In the genomic region with DNA sequence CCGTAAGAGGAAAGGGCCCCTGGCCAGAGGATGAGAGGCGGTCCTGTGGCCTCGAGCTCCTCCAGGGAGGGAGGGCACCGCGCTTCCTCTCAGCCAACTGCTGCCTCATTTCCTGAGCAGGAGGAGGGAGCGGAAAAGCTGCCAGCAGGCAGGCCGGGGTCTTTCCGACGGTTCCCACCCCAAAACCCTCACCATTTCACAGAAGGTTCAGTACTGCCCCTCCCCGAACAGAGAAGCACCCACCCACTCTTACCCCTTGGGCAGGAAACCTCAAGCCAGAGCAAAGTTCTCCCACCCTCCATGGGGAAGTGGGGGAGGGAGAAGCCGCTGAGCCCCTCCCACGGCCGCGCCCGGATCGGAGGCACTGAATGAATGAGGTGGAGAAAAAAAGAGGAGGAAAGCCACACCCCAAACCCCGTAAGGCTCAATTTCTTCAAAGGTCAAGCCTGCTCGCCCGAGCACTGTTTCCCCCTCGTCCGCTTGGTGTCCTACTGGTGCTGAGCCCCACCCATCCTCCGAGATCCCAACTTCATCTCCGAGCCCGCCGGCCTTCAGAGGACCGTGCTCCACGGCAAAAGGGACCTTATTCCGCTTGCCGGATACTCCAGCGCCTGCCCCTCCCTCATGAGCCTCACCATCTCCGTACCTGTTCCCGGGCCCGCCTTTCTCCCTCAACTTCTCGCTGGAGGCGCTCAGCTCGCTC, we compare ENCODE assay signal across 8 cellular contexts. TPM values are rescaled to one million over a fixed set of nuclear protein-coding genes. Genes with fewer than 3 reads are reported as not detected.
DNase-seq lines count a peak whose midpoint lies in the region; ATAC-seq and TF ChIP-seq lines count a peak whose summit lies in the region.

No MANE protein-coding gene starts in this region.

- no peak overlapping the region for H2BK15ac ChIP-seq in neuronal stem cell (ENCODE audit: low read length)

- H2BK5ac ChIP-seq in neuronal stem cell (ENCODE audit: low read length) = peak overlapping the region; percentile 54

- peaks cover 2 to 18% of the 10 kb centered on the region in 2 donors for H3K36me3 ChIP-seq in neuronal stem cell (replicated peaks in 1 of 2; ENCODE audit: control insufficient read depth in 2 of 2, insufficient read depth in 2 of 2, low read length in 2 of 2)

- POLR2A ChIA-PET in RWPE1 (lab: Yijun Ruan, JAX; ENCODE audit: low non-redundant PET) = interaction anchor here (1.1 kb wide), 1 partner anchor 12 kb away, joined by 4 read pairs; no protein-coding TSS in a partner anchor

- peaks cover 24 to 37% of the 10 kb centered on the region in 2 donors for H3K4me1 ChIP-seq in neuronal stem cell (ENCODE audit: control insufficient read depth in 2 of 2, insufficient read depth in 1 of 2, low read depth in 1 of 2, low read length in 2 of 2)

- H3K79me1 ChIP-seq in neuronal stem cell (ENCODE audit: low read depth, low read length) = peaks cover 5% of the 10 kb centered on the region

- peak overlapping the region; percentile 97 for H3K27ac ChIP-seq in RWPE1
- H3K27ac ChIP-seq in neuronal stem cell (replicated peaks; ENCODE audit: low read length) = peak overlapping the region; percentile 74

- no peak overlapping the region for H4K91ac ChIP-seq in neuronal stem cell (ENCODE audit: low read depth, low read length, poor library complexity)

- no peak overlapping the region for H2BK120ac ChIP-seq in neuronal stem cell (ENCODE audit: low read depth, low read length)

- TF ChIP-seq CTCF in RWPE1 (conservative IDR thresholded peaks at IDR 0.05; ENCODE audit: low read depth) (no peak), foreskin fibroblast (IDR thresholded peaks at IDR 0.05; ENCODE audit: low read depth, low read length) (no peak)

- H2BK12ac ChIP-seq in neuronal stem cell (ENCODE audit: low read length) = no peak overlapping the region

- peak overlapping the region; percentile 79 for H3K4me2 ChIP-seq in neuronal stem cell (ENCODE audit: insufficient read depth, low read length, poor library complexity, severe bottlenecking)

- CTCF ChIA-PET in RWPE1 (lab: Yijun Ruan, JAX) = no interaction called here

- H2AK5ac ChIP-seq in neuronal stem cell (ENCODE audit: low read depth, low read length) = peak overlapping the region; percentile 20

- DNase-seq in CD1c-positive myeloid dendritic cell (ENCODE audit: extremely low spot score) (peak; percentile 96), RWPE1 (ENCODE audit: low spot score) (peak; percentile 72), foreskin fibroblast (peak; percentile 80 to 90), neuronal stem cell (ENCODE audit: low spot score) (no peak), superior temporal gyrus (ENCODE audit: extremely low spot score) (peak; percentile 22)
- DNase-seq in activated effector memory CD4-positive, alpha-beta T cell treated with anti-CD3 and anti-CD28 coated beads, Interleukin-2, amount 50 U/mL, for 16 hours = peak; percentile 91

- ATAC-seq in GM19351 (IDR thresholded peaks at IDR 0.05; ENCODE audit: unreplicated experiment) = peak; percentile 27
- ATAC-seq in HG03571 (IDR thresholded peaks at IDR 0.05; ENCODE audit: unreplicated experiment) = peak; percentile 33

- no CpG with 5 or more reads among the region's 36 CpGs for WGBS in neuronal stem cell (ENCODE audit: extremely low coverage in 2 of 2, insufficient read length in 2 of 2, insufficient replicate concordance in 1 of 2), 2 donors

- H3K4me3 ChIP-seq in foreskin fibroblast (ENCODE audit: low read depth in 1 of 2, low read length in 2 of 2) (peak overlapping the region; percentile 96 to 97), neuronal stem cell (ENCODE audit: low read length in 2 of 2) (peak overlapping the region; percentile 90 to 97)

- no peaks in the 10 kb centered on the region for H3K9me3 ChIP-seq in neuronal stem cell (replicated peaks in 1 of 2; ENCODE audit: control insufficient read depth in 2 of 2, insufficient read depth in 1 of 2, low read depth in 1 of 2, low read length in 2 of 2)

- H3K14ac ChIP-seq in neuronal stem cell (ENCODE audit: low read length) = peak overlapping the region; percentile 97

- H3K4ac ChIP-seq in neuronal stem cell (ENCODE audit: low read length) = no peak overlapping the region

- peak overlapping the region; percentile 90 for H3K18ac ChIP-seq in neuronal stem cell (ENCODE audit: low read length)

- peak overlapping the region; percentile 93 for H3K23ac ChIP-seq in neuronal stem cell (ENCODE audit: low read depth, low read length, poor library complexity)

- H3K27me3 ChIP-seq in neuronal stem cell (ENCODE audit: control insufficient read depth in 3 of 3, insufficient read depth in 3 of 3, low read depth in 1 of 3, low read length in 3 of 3) = no peaks in the 10 kb centered on the region

- peak overlapping the region; percentile 90 for H3K9ac ChIP-seq in neuronal stem cell (ENCODE audit: low read depth, low read length, poor library complexity)

- H2AFZ ChIP-seq in neuronal stem cell (ENCODE audit: low read length) = peak overlapping the region; percentile 73

- no peak overlapping the region for H4K8ac ChIP-seq in neuronal stem cell (ENCODE audit: low read depth, low read length)

RNA-seq across cellular contexts. Expression of a gene that starts 9.4 kb away (rescaled TPM):
- polyA plus RNA-seq in neuronal stem cell (2013, experiment 1 of 2) = 202 TPM
- polyA plus RNA-seq in neuronal stem cell (2013, experiment 2 of 2) = 205 TPM

RNA-seq across cellular contexts. Expression of a gene that starts 23.6 kb away (rescaled TPM):
- not detected for polyA plus RNA-seq in neuronal stem cell (2013, experiment 1 of 2)
- polyA plus RNA-seq in neuronal stem cell (2013, experiment 2 of 2) = 0.24 TPM

RNA-seq across cellular contexts. Expression of a gene that starts 27.6 kb away (rescaled TPM):
- polyA plus RNA-seq in neuronal stem cell (2013, experiment 1 of 2) = not detected
- not detected for polyA plus RNA-seq in neuronal stem cell (2013, experiment 2 of 2)

RNA-seq across cellular contexts. Expression of a gene that starts 38.3 kb away (rescaled TPM):
- 156 TPM for polyA plus RNA-seq in neuronal stem cell (2013, experiment 1 of 2)
- 157 TPM for polyA plus RNA-seq in neuronal stem cell (2013, experiment 2 of 2)
